22 cellular contexts compared by ENCODE assay signal in genomic region chr1:160454371-160455152, GRCh38. TPM values are rescaled to one million over a fixed set of nuclear protein-coding genes. Genes with fewer than 3 reads are reported as not detected.
DNase-seq lines count a peak whose midpoint lies in the region; ATAC-seq, FAIRE-seq and TF ChIP-seq lines count a peak whose summit lies in the region.
"Had no signal": no experiment of that assay in that cellular context is flagged by ENCODE, and none has a peak within 500 bp of the region (broad histone marks: within the 10 kb centered on the region; RNA-seq: fewer than 3 reads in every experiment).

No MANE protein-coding gene starts in this region.

- H3K4me3 ChIP-seq in HepG2 (replicated peaks in 1 of 3; ENCODE audit: insufficient read depth in 1 of 3, low read depth in 2 of 3, low read length in 3 of 3) (no peak overlapping the region), right lobe of liver (no peak overlapping the region), Karpas-422 (ENCODE audit: low read length) (no peak overlapping the region)
- H3K4me3 ChIP-seq: coronary artery, GM23338, lung, MG63, Peyer's patch, psoas muscle, suprapubic skin had no signal

- H3K4me1 Mint-ChIP-seq in activated CD8-positive, alpha-beta T cell treated with anti-CD3 and anti-CD28 coated beads for 36 hours (ENCODE audit: low read depth): peaks cover 79% of the 10 kb centered on the region
- peaks cover 59 to 88% of the 10 kb centered on the region in 2 donors for H3K4me1 Mint-ChIP-seq in stimulated activated naive B cell treated with anti-CD40 and anti-IgM and Interleukin-4, amounts not matched to agents 10 μg/mL and 1 μg/mL and 100 μg/mL, for 72 hours
- H3K4me1 Mint-ChIP-seq: GM23338, nephron had no signal

- H3K9me3 ChIP-seq in HepG2 (ENCODE audit: low read length): no peaks in the 10 kb centered on the region
- H3K9me3 ChIP-seq in right lobe of liver: no peaks in the 10 kb centered on the region
- H3K9me3 ChIP-seq in Karpas-422 (ENCODE audit: low read length): no peaks in the 10 kb centered on the region
- H3K9me3 ChIP-seq: MG63, Peyer's patch, psoas muscle, suprapubic skin had no signal

- H3K27ac ChIP-seq in HepG2 (ENCODE audit: extremely low read length, insufficient read depth, low read length): no peak overlapping the region
- no peak overlapping the region for H3K27ac ChIP-seq in right lobe of liver
- no peak overlapping the region for H3K27ac ChIP-seq in Karpas-422 (ENCODE audit: low read length)
- H3K27ac ChIP-seq: coronary artery, Peyer's patch, psoas muscle, suprapubic skin, VCaP had no signal

- DNase-seq in HepG2 (ENCODE audit: low spot score) (no peak), right lobe of liver (no peak), NOMO-1 treated with dmso at 0.1 percent for 144 hours (lab: John Stamatoyannopoulos, UW; ENCODE audit: unreplicated experiment) (no peak), Karpas-422 (no peak)
- no peak for DNase-seq in activated CD8-positive, alpha-beta T cell treated with anti-CD3 and anti-CD28 coated beads for 36 hours
- no peak for DNase-seq in stimulated activated naive B cell treated with anti-CD40 and anti-IgM and Interleukin-4, amounts not matched to agents 10 μg/mL and 1 μg/mL and 100 μg/mL, for 72 hours
- DNase-seq: DMS 273 treated with DMSO at 0.1 percent for 48 hours; MG63; NCI-H2081; NCI-H748 treated with DMSO at 0.1 percent for 48 hours; Peyer's patch; psoas muscle; stimulated activated CD4-positive, alpha-beta T cell treated with anti-CD3 and anti-CD28 coated beads, Interleukin-12 subunit alpha, Interleukin-12 subunit beta, amount 100 ng/mL, for 4 hours had no signal

- no peaks in the 10 kb centered on the region; a peak in 2 of 5 replicates for H3K27me3 ChIP-seq in HepG2 (ENCODE audit: control insufficient read depth in 1 of 2, insufficient read depth in 2 of 2, low read length in 2 of 2)
- no peaks in the 10 kb centered on the region for H3K27me3 ChIP-seq in right lobe of liver
- H3K27me3 ChIP-seq in Karpas-422 (ENCODE audit: low read length): no peaks in the 10 kb centered on the region
- H3K27me3 ChIP-seq: MG63, Peyer's patch, suprapubic skin had no signal

- H3K79me2 ChIP-seq in HepG2 (ENCODE audit: insufficient read depth, low read length) (no peaks in the 10 kb centered on the region), Karpas-422 (ENCODE audit: low read length) (no peaks in the 10 kb centered on the region)

- POLR2A ChIA-PET in HepG2 (lab: Yijun Ruan, JAX): no interaction called here
- POLR2A ChIA-PET in activated CD8-positive, alpha-beta T cell treated with anti-CD3 and anti-CD28 coated beads for 36 hours (lab: Charles Lee): interaction anchor here (0.7 to 2.3 kb wide), 5 partner anchors 10 to 23 kb away, joined by 3 to 8 read pairs (median 5); no protein-coding TSS in a partner anchor

- TF ChIP-seq RAD21 in HepG2 (CRISPR knock-in tag; IDR thresholded peaks at IDR 0.05): no peak

- no peaks in the 10 kb centered on the region for H3K27me3 Mint-ChIP-seq in activated CD8-positive, alpha-beta T cell treated with anti-CD3 and anti-CD28 coated beads for 36 hours
- H3K27me3 Mint-ChIP-seq in stimulated activated naive B cell treated with anti-CD40 and anti-IgM and Interleukin-4, amounts not matched to agents 10 μg/mL and 1 μg/mL and 100 μg/mL, for 72 hours: no peaks in the 10 kb centered on the region

- no peak for TF ChIP-seq POLR2A in HepG2 (IDR thresholded peaks at IDR 0.05; ENCODE audit: insufficient read depth in 1 of 2, low read depth in 2 of 2, low read length in 2 of 2)
- no peak for TF ChIP-seq POLR2A in right lobe of liver (IDR thresholded peaks at IDR 0.05)
- TF ChIP-seq POLR2A in GM19099 (IDR thresholded peaks at IDR 0.05; ENCODE audit: extremely low read depth, insufficient read length, low read depth): peak; percentile 16

- no peak overlapping the region for H2AFZ ChIP-seq in HepG2 (ENCODE audit: low read length)
- no peak overlapping the region for H2AFZ ChIP-seq in Karpas-422 (ENCODE audit: low read length)
- H2AFZ ChIP-seq: GM23338 had no signal

- TF ChIP-seq CTCF in HepG2 (CRISPR knock-in tag; IDR thresholded peaks at IDR 0.05): no peak
- no peak for TF ChIP-seq CTCF in right lobe of liver (IDR thresholded peaks at IDR 0.05)
- no peak for TF ChIP-seq CTCF in activated CD8-positive, alpha-beta T cell treated with anti-CD3 and anti-CD28 coated beads for 36 hours (IDR thresholded peaks at IDR 0.05)

- 48% methylated on average over 6 of the region's 6 CpGs for WGBS in HepG2 (ENCODE audit: low lambda C conversion rate)
- WGBS in right lobe of liver (ENCODE audit: insufficient coverage, low coverage, low lambda C conversion rate, missing lambda C conversion rate): 78% methylated on average over 6 of the region's 6 CpGs

- intact Hi-C loops in HepG2 (cut with micrococcal nuclease; ENCODE audit: unreplicated experiment): no loop called here
- intact Hi-C loops in right lobe of liver (cut with DNase I): no loop called here
- intact Hi-C loops in activated CD8-positive, alpha-beta T cell treated with anti-CD3 and anti-CD28 coated beads for 36 hours (cut with micrococcal nuclease): loop anchor here (5.0 kb wide), 1 partner anchor 63 kb away; no protein-coding TSS in a partner anchor

- in situ Hi-C loops in HepG2 (cut with HindIII; ENCODE audit: extremely low pct_ligation_motif_present, low pct_unique_long_range_greater_than_20kb): no loop called here

- H3K36me3 ChIP-seq in HepG2 (replicated peaks in 1 of 2; ENCODE audit: control insufficient read depth in 1 of 2, insufficient read depth in 2 of 2, low read length in 2 of 2) (no peaks in the 10 kb centered on the region), right lobe of liver (no peaks in the 10 kb centered on the region), Karpas-422 (ENCODE audit: insufficient read depth, low read length) (no peaks in the 10 kb centered on the region)
- H3K36me3 ChIP-seq: MG63, Peyer's patch, suprapubic skin had no signal

- H3K4me3 Mint-ChIP-seq in activated CD8-positive, alpha-beta T cell treated with anti-CD3 and anti-CD28 coated beads for 36 hours: peak overlapping the region; percentile 9
- peak overlapping the region in 1 of 2 donors; percentile 11 for H3K4me3 Mint-ChIP-seq in stimulated activated naive B cell treated with anti-CD40 and anti-IgM and Interleukin-4, amounts not matched to agents 10 μg/mL and 1 μg/mL and 100 μg/mL, for 72 hours
- H3K4me3 Mint-ChIP-seq: GM23338, nephron had no signal

- no peak for ATAC-seq in HepG2
- no peak for ATAC-seq in right lobe of liver
- ATAC-seq in activated CD8-positive, alpha-beta T cell treated with anti-CD3 and anti-CD28 coated beads for 36 hours: peak; percentile 59
- peak; percentile 85 to 86 for ATAC-seq in stimulated activated naive B cell treated with anti-CD40 and anti-IgM and Interleukin-4, amounts not matched to agents 10 μg/mL and 1 μg/mL and 100 μg/mL, for 72 hours (replicated peaks)
- ATAC-seq in GM19395 (IDR thresholded peaks at IDR 0.05; ENCODE audit: unreplicated experiment): no peak
- ATAC-seq: GM23338, psoas muscle had no signal

- H3K9me3 Mint-ChIP-seq in activated CD8-positive, alpha-beta T cell treated with anti-CD3 and anti-CD28 coated beads for 36 hours: peaks cover 2% of the 10 kb centered on the region
- H3K9me3 Mint-ChIP-seq in stimulated activated naive B cell treated with anti-CD40 and anti-IgM and Interleukin-4, amounts not matched to agents 10 μg/mL and 1 μg/mL and 100 μg/mL, for 72 hours: no peaks in the 10 kb centered on the region
- H3K9me3 Mint-ChIP-seq: GM23338, nephron had no signal

- H3K36me3 Mint-ChIP-seq in activated CD8-positive, alpha-beta T cell treated with anti-CD3 and anti-CD28 coated beads for 36 hours (ENCODE audit: low read depth): peaks cover 13% of the 10 kb centered on the region
- H3K36me3 Mint-ChIP-seq in stimulated activated naive B cell treated with anti-CD40 and anti-IgM and Interleukin-4, amounts not matched to agents 10 μg/mL and 1 μg/mL and 100 μg/mL, for 72 hours: peaks cover 5 to 18% of the 10 kb centered on the region in 2 donors

- no peak overlapping the region for H3K9ac ChIP-seq in HepG2 (ENCODE audit: insufficient read depth, low read depth, low read length)
- H3K9ac ChIP-seq in Karpas-422 (ENCODE audit: low read length): no peak overlapping the region

- H3K9me2 ChIP-seq in Karpas-422 (replicated peaks; ENCODE audit: insufficient read depth, low read length): no peaks in the 10 kb centered on the region

- no peak overlapping the region for H3K4me2 ChIP-seq in HepG2 (ENCODE audit: low read depth, low read length)
- H3K4me2 ChIP-seq in Karpas-422 (ENCODE audit: low read depth, low read length, poor library complexity, severe bottlenecking): no peak overlapping the region
- H3K4me2 ChIP-seq: GM23338 had no signal

- BruUV-seq in HepG2 (replicated peaks; lab: Mats Ljungman, UMichigan): no TSS peak

- no peaks in the 10 kb centered on the region for H3K4me1 ChIP-seq in HepG2 (ENCODE audit: insufficient read depth, low read length)
- no peaks in the 10 kb centered on the region for H3K4me1 ChIP-seq in right lobe of liver
- H3K4me1 ChIP-seq in Karpas-422 (ENCODE audit: low read length): peaks cover 38% of the 10 kb centered on the region
- H3K4me1 ChIP-seq: Peyer's patch, psoas muscle, suprapubic skin had no signal

- CTCF ChIA-PET in HepG2 (lab: Yijun Ruan, JAX; ENCODE audit: low intra/inter-chr PET ratio, low total read pairs): no interaction called here
- CTCF ChIA-PET in activated CD8-positive, alpha-beta T cell treated with anti-CD3 and anti-CD28 coated beads for 36 hours (lab: Charles Lee): interaction anchor here (0.7 to 1.2 kb wide), 5 partner anchors 12 to 154 kb away, joined by 3 to 4 read pairs (median 3); no protein-coding TSS in a partner anchor

- peak overlapping the region; percentile 92 for H3K27ac Mint-ChIP-seq in activated CD8-positive, alpha-beta T cell treated with anti-CD3 and anti-CD28 coated beads for 36 hours
- peak overlapping the region; percentile 92 for H3K27ac Mint-ChIP-seq in stimulated activated naive B cell treated with anti-CD40 and anti-IgM and Interleukin-4, amounts not matched to agents 10 μg/mL and 1 μg/mL and 100 μg/mL, for 72 hours
- H3K27ac Mint-ChIP-seq: GM23338, nephron had no signal

- FAIRE-seq in HepG2 (lab: Jason Lieb, UNC): no peak
- FAIRE-seq: frontal cortex had no signal

- no peak for TF ChIP-seq EP300 in HepG2 (IDR thresholded peaks at IDR 0.05; ENCODE audit: low read depth in 2 of 2, low read length in 2 of 2)
- TF ChIP-seq EP300 in HepG2 (CRISPR knock-in tag; IDR thresholded peaks at IDR 0.05; ENCODE audit: borderline replicate concordance): no peak

- H4K20me1 ChIP-seq in HepG2 (ENCODE audit: insufficient read depth, low read length) (no peaks in the 10 kb centered on the region), Karpas-422 (ENCODE audit: insufficient read depth, low read depth, low read length) (no peaks in the 10 kb centered on the region)

RNA-seq across cellular contexts. Expression of gene VANGL2, which starts 54.2 kb away (rescaled TPM):
- total RNA-seq in HepG2 (2016; rRNA removed; fragmentation: Illumina TruSeq; extraction: Trizol) (not detected in 2 replicates), right lobe of liver (under 1 TPM; 0.06 to 0.22 (median 0.12) TPM)
- not detected in 2 replicates for total RNA-seq in HepG2 (2016; cell fraction: cytosol; rRNA removed; fragmentation: Illumina TruSeq; extraction: Trizol; ENCODE audit: low read depth)
- 0.02 TPM in 1 of 2 replicates, not detected in the other for total RNA-seq in HepG2 (2016; cell fraction: insoluble cytoplasmic fraction; rRNA removed; fragmentation: Illumina TruSeq; extraction: Trizol)
- total RNA-seq in HepG2 (2016; cell fraction: membrane; rRNA removed; fragmentation: Illumina TruSeq; extraction: Trizol): 0.03 TPM in 1 of 2 replicates, not detected in the other
- total RNA-seq in HepG2 (2016; cell fraction: nucleus; rRNA removed; fragmentation: Illumina TruSeq; extraction: Trizol): 0.16 TPM in 1 of 2 replicates, not detected in the other
- polyA plus RNA-seq in HepG2 (2011; rRNA removed): 0.09 and 0.18 TPM in 2 replicates
- polyA plus RNA-seq in HepG2 (2011; cell fraction: cytosol; rRNA removed): 0.11 and 0.12 TPM in 2 replicates
- 0.16 and 0.21 TPM in 2 replicates for polyA plus RNA-seq in HepG2 (2011; cell fraction: nucleus; rRNA removed)
- 0.09 TPM in 1 of 2 replicates, not detected in the other for polyA plus RNA-seq in HepG2 (2012)
- polyA plus RNA-seq in HepG2 (2016; cell fraction: cytosol; fragmentation: Illumina TruSeq; extraction: Trizol; ENCODE audit: low read depth): not detected in 2 replicates
- not detected in 2 replicates for polyA plus RNA-seq in HepG2 (2016; cell fraction: insoluble cytoplasmic fraction; fragmentation: Illumina TruSeq; extraction: Trizol; ENCODE audit: low read depth)
- polyA plus RNA-seq in HepG2 (2016; cell fraction: membrane; fragmentation: Illumina TruSeq; extraction: Trizol; ENCODE audit: low read depth): 0.03 TPM in 1 of 2 replicates, not detected in the other
- polyA plus RNA-seq in HepG2 (2016; cell fraction: nucleus; fragmentation: Illumina TruSeq; extraction: Trizol; ENCODE audit: insufficient read depth, low read depth): 0.11 TPM in 2 replicates
- 0.10 TPM in 1 of 2 replicates, not detected in the other for polyA minus RNA-seq in HepG2 (2011; rRNA and poly(A)+ RNA removed; ENCODE audit: low replicate concordance)
- polyA minus RNA-seq in HepG2 (2011; cell fraction: cytosol; rRNA and poly(A)+ RNA removed): not detected in 2 replicates
- polyA minus RNA-seq in HepG2 (2011; cell fraction: nucleus; rRNA and poly(A)+ RNA removed): 0.13 TPM in 1 of 2 replicates, not detected in the other
- under 1 TPM; 0.16 to 0.40 TPM for total RNA-seq in activated CD8-positive, alpha-beta T cell treated with anti-CD3 and anti-CD28 coated beads for 36 hours
- 0.07 TPM in 1 of 2 replicates, not detected in the other for total RNA-seq in Karpas-422 (2014; rRNA removed; shearing (Covaris generic); ENCODE audit: low replicate concordance)

Comparison
In these comparisons a context has a peak if more than half of its experiments do, and no peak if none do; other contexts are left out.
1. ATAC-seq: peak in activated CD8-positive, alpha-beta T cell treated with anti-CD3 and anti-CD28 coated beads for 36 hours (single experiment) and stimulated activated naive B cell treated with anti-CD40 and anti-IgM and Interleukin-4, amounts not matched to agents 10 μg/mL and 1 μg/mL and 100 μg/mL, for 72 hours (2 of 2); none in HepG2 (single experiment), right lobe of liver (0 of 4) and GM19395 (single experiment).